ENCODE assay signal across 23 cellular contexts in genomic region chr17:79079421-79080200, GRCh38. TPM values are rescaled to one million over a fixed set of nuclear protein-coding genes. Genes with fewer than 3 reads are reported as not detected.
"Had no signal": no experiment of that assay in that cellular context is flagged by ENCODE, and none has a peak within 500 bp of the region (broad histone marks: within the 10 kb centered on the region; RNA-seq: fewer than 3 reads in every experiment).

No MANE protein-coding gene starts in this region.

- DNase-seq: activated CD4-positive, alpha-beta T cell treated with anti-CD3 and anti-CD28 coated beads for 36 hours; activated CD8-positive, alpha-beta memory T cell treated with anti-CD3 and anti-CD28 coated beads, Interleukin-2, amount 50 U/mL, for 48 hours; activated CD8-positive, alpha-beta T cell treated with anti-CD3 and anti-CD28 coated beads, Interleukin-2, amount 10 ng/mL, durations not matched to agents 7 days and 5 days; activated naive CD4-positive, alpha-beta T cell treated with anti-CD3 and anti-CD28 coated beads, Interleukin-2, amount 50 U/mL, for 16 hours; activated naive CD8-positive, alpha-beta T cell treated with anti-CD3 and anti-CD28 coated beads, Interleukin-2, amount 10 ng/mL, durations not matched to agents 7 days and 5 days; activated T-cell treated with anti-CD3 and anti-CD28 coated beads, Interleukin-2, amount 50 U/mL, for 1 hour; adrenal gland; MG63; NCI-H1105 treated with DMSO at 0.1 percent for 48 hours; NCI-H1436 treated with DMSO at 0.1 percent for 48 hours; NCI-H187; NCI-H2081; NCI-H510A treated with DMSO at 0.1 percent for 48 hours; NCI-H69; NK-92 treated with Interleukin-12 subunit alpha and Interleukin-12 subunit beta, amount 100 ng/mL, for 24 hours; OCI-M1; RPMI8226; SHP77; T-cell; WERI-Rb-1 had no signal

- H3K9me3 ChIP-seq: adrenal gland, MG63, SJSA1 had no signal

- H3K27ac ChIP-seq: adrenal gland, SJSA1, WERI-Rb-1 had no signal

- H3K4me3 Mint-ChIP-seq: activated CD4-positive, alpha-beta T cell treated with anti-CD3 and anti-CD28 coated beads for 36 hours; activated CD8-positive, alpha-beta T cell treated with anti-CD3 and anti-CD28 coated beads, Interleukin-2, amount 10 ng/mL, durations not matched to agents 7 days and 5 days; activated naive CD8-positive, alpha-beta T cell treated with anti-CD3 and anti-CD28 coated beads, Interleukin-2, amount 10 ng/mL, durations not matched to agents 7 days and 5 days; T-cell had no signal

- H3K27ac Mint-ChIP-seq: activated CD4-positive, alpha-beta T cell treated with anti-CD3 and anti-CD28 coated beads for 36 hours; activated CD8-positive, alpha-beta T cell treated with anti-CD3 and anti-CD28 coated beads, Interleukin-2, amount 10 ng/mL, durations not matched to agents 7 days and 5 days; activated naive CD8-positive, alpha-beta T cell treated with anti-CD3 and anti-CD28 coated beads, Interleukin-2, amount 10 ng/mL, durations not matched to agents 7 days and 5 days had no signal

- H3K4me3 ChIP-seq: adrenal gland, MG63, SJSA1 had no signal

- ATAC-seq: activated CD4-positive, alpha-beta T cell treated with anti-CD3 and anti-CD28 coated beads for 36 hours; activated CD8-positive, alpha-beta T cell treated with anti-CD3 and anti-CD28 coated beads, Interleukin-2, amount 10 ng/mL, durations not matched to agents 7 days and 5 days; Panc1; T-cell had no signal

- H3K27me3 ChIP-seq: adrenal gland, MG63, SJSA1 had no signal

- H3K9me3 Mint-ChIP-seq: activated naive CD8-positive, alpha-beta T cell treated with anti-CD3 and anti-CD28 coated beads, Interleukin-2, amount 10 ng/mL, durations not matched to agents 7 days and 5 days; T-cell had no signal

- H3K27me3 Mint-ChIP-seq: activated CD4-positive, alpha-beta T cell treated with anti-CD3 and anti-CD28 coated beads for 36 hours; activated naive CD8-positive, alpha-beta T cell treated with anti-CD3 and anti-CD28 coated beads, Interleukin-2, amount 10 ng/mL, durations not matched to agents 7 days and 5 days; T-cell had no signal

RNA-seq across cellular contexts. Expression of gene C1QTNF1, which starts 55.6 kb away (rescaled TPM):
- total RNA-seq: activated CD8-positive, alpha-beta T cell treated with anti-CD3 and anti-CD28 coated beads, Interleukin-2, amount 10 ng/mL, durations not matched to agents 7 days and 5 days; activated naive CD8-positive, alpha-beta T cell treated with anti-CD3 and anti-CD28 coated beads, Interleukin-2, amount 10 ng/mL, durations not matched to agents 7 days and 5 days; T-helper 2 cell treated with Interferon-gamma antibody and Interleukin-4, amounts not matched to agents 100 ng/mL and 5 ng/mL, for 36 hours had no signal
